7 cellular contexts compared by ENCODE assay signal in genomic region chr11:83192846-83193245, GRCh38. TPM values are rescaled to one million over a fixed set of nuclear protein-coding genes. Genes with fewer than 3 reads are reported as not detected.
DNase-seq lines count a peak whose midpoint lies in the region; ATAC-seq and TF ChIP-seq lines count a peak whose summit lies in the region.

No MANE protein-coding gene starts in this region.

- H3K27me3 Mint-ChIP-seq in stimulated activated memory B cell treated with anti-CD40 and anti-IgM and Interleukin-4, amounts not matched to agents 10 μg/mL and 1 μg/mL and 100 μg/mL, for 72 hours, result no peaks in the 10 kb centered on the region

- no peaks in the 10 kb centered on the region for H3K27me3 ChIP-seq in HL-60 (ENCODE audit: insufficient read depth, poor library complexity, severe bottlenecking)

- no peak for ATAC-seq in activated naive CD4-positive, alpha-beta T cell treated with anti-CD3 and anti-CD28 coated beads, Interleukin-2, amount 50 U/mL, for 72 hours
- ATAC-seq in stimulated activated memory B cell treated with anti-CD40 and anti-IgM and Interleukin-4, amounts not matched to agents 10 μg/mL and 1 μg/mL and 100 μg/mL, for 72 hours, result no peak
- ATAC-seq in HG03342 (IDR thresholded peaks at IDR 0.05; ENCODE audit: unreplicated experiment), result no peak

- peak overlapping the region; percentile 95 for H3K4me3 Mint-ChIP-seq in stimulated activated memory B cell treated with anti-CD40 and anti-IgM and Interleukin-4, amounts not matched to agents 10 μg/mL and 1 μg/mL and 100 μg/mL, for 72 hours

- TF ChIP-seq CTCF in HL-60 (IDR thresholded peaks at IDR 0.05; ENCODE audit: insufficient read depth, low read length), result no peak

- H3K36me3 Mint-ChIP-seq in activated naive CD4-positive, alpha-beta T cell treated with anti-CD3 and anti-CD28 coated beads, Interleukin-2, amount 50 U/mL, for 72 hours, result peaks cover 17 to 24% of the 10 kb centered on the region in 2 donors
- H3K36me3 Mint-ChIP-seq in stimulated activated memory B cell treated with anti-CD40 and anti-IgM and Interleukin-4, amounts not matched to agents 10 μg/mL and 1 μg/mL and 100 μg/mL, for 72 hours, result peaks cover 22% of the 10 kb centered on the region

- no peaks in the 10 kb centered on the region for H3K9me3 ChIP-seq in iPS-18c (ENCODE audit: control insufficient read depth, insufficient read depth, low read length)

- peak overlapping the region; percentile 83 for H3K27ac ChIP-seq in HL-60 (replicated peaks)

- no peaks in the 10 kb centered on the region for H3K9me3 Mint-ChIP-seq in activated naive CD4-positive, alpha-beta T cell treated with anti-CD3 and anti-CD28 coated beads, Interleukin-2, amount 50 U/mL, for 72 hours
- H3K9me3 Mint-ChIP-seq in stimulated activated memory B cell treated with anti-CD40 and anti-IgM and Interleukin-4, amounts not matched to agents 10 μg/mL and 1 μg/mL and 100 μg/mL, for 72 hours, result no peaks in the 10 kb centered on the region

- peak overlapping the region; percentile 92 for H3K4me3 ChIP-seq in HL-60 (replicated peaks; ENCODE audit: insufficient read depth, low read length)
- peak overlapping the region; percentile 97 for H3K4me3 ChIP-seq in iPS-18c (ENCODE audit: insufficient read depth, low read depth, low read length)

- DNase-seq in HL-60 (ENCODE audit: low read depth in 1 of 2, low spot score in 1 of 2) (no peak), OCI-M2 (lab: John Stamatoyannopoulos, UW; ENCODE audit: unreplicated experiment) (no peak), cortex of kidney (lab: John Stamatoyannopoulos, UW) (no peak)
- DNase-seq in activated naive CD4-positive, alpha-beta T cell treated with anti-CD3 and anti-CD28 coated beads, Interleukin-2, amount 50 U/mL, for 72 hours (ENCODE audit: low spot score in 2 of 2), result no peak

- peaks cover 35% of the 10 kb centered on the region for H3K4me1 Mint-ChIP-seq in stimulated activated memory B cell treated with anti-CD40 and anti-IgM and Interleukin-4, amounts not matched to agents 10 μg/mL and 1 μg/mL and 100 μg/mL, for 72 hours

- H3K27ac Mint-ChIP-seq in activated naive CD4-positive, alpha-beta T cell treated with anti-CD3 and anti-CD28 coated beads, Interleukin-2, amount 50 U/mL, for 72 hours, result peak overlapping the region; percentile 90 to 100
- H3K27ac Mint-ChIP-seq in stimulated activated memory B cell treated with anti-CD40 and anti-IgM and Interleukin-4, amounts not matched to agents 10 μg/mL and 1 μg/mL and 100 μg/mL, for 72 hours, result peak overlapping the region; percentile 90

RNA-seq across cellular contexts. Expression of gene ANKRD42, which starts 0.7 kb away (rescaled TPM):
- 1 to 10 TPM; 2.4 to 3.4 TPM for total RNA-seq in activated naive CD4-positive, alpha-beta T cell treated with anti-CD3 and anti-CD28 coated beads, Interleukin-2, amount 50 U/mL, for 72 hours

RNA-seq across cellular contexts. Expression of gene PCF11, which starts 35.9 kb away (rescaled TPM):
- 10 to 100 TPM; 50.0 to 63.1 TPM for total RNA-seq in activated naive CD4-positive, alpha-beta T cell treated with anti-CD3 and anti-CD28 coated beads, Interleukin-2, amount 50 U/mL, for 72 hours
